22 cellular contexts compared by ENCODE assay signal in the genomic region with DNA sequence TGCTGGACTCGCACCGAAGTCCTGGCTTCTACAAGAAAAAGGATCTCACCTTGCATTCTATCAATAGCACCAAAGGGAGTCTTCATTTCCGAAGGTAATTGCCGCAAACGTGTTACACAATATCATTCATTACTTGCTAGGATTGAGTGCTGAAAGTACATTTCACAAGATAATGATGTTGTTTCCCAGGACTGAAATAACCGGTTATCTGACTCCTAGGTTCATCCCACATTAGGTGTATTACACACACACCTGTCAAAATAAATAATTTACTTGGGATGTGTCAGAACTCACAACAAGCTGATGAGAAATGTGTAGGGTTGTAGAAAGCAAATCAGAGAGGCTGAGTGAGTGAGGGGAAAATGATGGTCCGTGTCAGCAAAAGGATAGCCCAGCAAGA.
A peak's percentile ranks its signal among the peaks of the same experiment; 100 is the strongest.
DNase-seq lines count a peak whose midpoint lies in the region; ATAC-seq, FAIRE-seq and TF ChIP-seq lines count a peak whose summit lies in the region.
"Had no signal": no experiment of that assay in that cellular context is flagged by ENCODE, and none has a peak within 500 bp of the region (broad histone marks: within the 10 kb centered on the region; RNA-seq: fewer than 3 reads in every experiment).

No MANE protein-coding gene starts in this region.

- peaks cover 0 to 18% of the 10 kb centered on the region in 2 experiments; a peak in 3 of 5 replicates for H3K27me3 ChIP-seq in K562 (ENCODE audit: control insufficient read depth in 2 of 2, insufficient read depth in 2 of 2, low read length in 2 of 2)
- H3K27me3 ChIP-seq: SJSA1 had no signal

- H3K9ac ChIP-seq in K562 (ENCODE audit: insufficient read depth in 1 of 2, low read depth in 2 of 2, low read length in 2 of 2): no peak overlapping the region
- H3K9ac ChIP-seq in kidney (ENCODE audit: low read length in 2 of 2): no peak overlapping the region

- 0 out of 2 replicates have a peak, but pooled peaks cover 3% of the 10 kb centered on the region for H3K4me1 Mint-ChIP-seq in WTC11
- no peaks in the 10 kb centered on the region for H3K4me1 Mint-ChIP-seq in T-helper 2 cell treated with Interferon-gamma antibody and Interleukin-4, amounts not matched to agents 5 μg/mL and 100 μg/mL, for 36 hours (ENCODE audit: low read depth)
- H3K4me1 Mint-ChIP-seq: B cell had no signal

- H3K9me3 ChIP-seq in K562 (replicated peaks; ENCODE audit: control insufficient read depth, insufficient read depth, low read depth, low read length) (no peaks in the 10 kb centered on the region), kidney (ENCODE audit: control insufficient read depth in 1 of 2, low read length in 2 of 2) (peaks cover 0 to 5% of the 10 kb centered on the region in 2 donors)
- H3K9me3 ChIP-seq: A549, SJSA1 had no signal

- DNase-seq in HPDE6-E6E7 (ENCODE audit: extremely low spot score) (peak; percentile 9), NCI-H2227 treated with DMSO at 0.1 percent for 48 hours (lab: John Stamatoyannopoulos, UW) (peak; percentile 22), K562 (ENCODE audit: extremely low read depth in 1 of 4, low spot score in 3 of 4) (no peak), omental fat pad (ENCODE audit: low spot score) (no peak), WTC11 (ENCODE audit: low spot score) (no peak), kidney (no peak)
- no peak for DNase-seq in T-helper 2 cell treated with Interferon-gamma antibody and Interleukin-4, amounts not matched to agents 5 μg/mL and 100 μg/mL, for 36 hours (ENCODE audit: low spot score)
- DNase-seq: DMS53, GDM1, MV-4-11, NCI-H1694, NCI-H2081, NCI-H510A, NCI-H82 had no signal

- no peaks in the 10 kb centered on the region for H4K20me1 ChIP-seq in K562 (replicated peaks; ENCODE audit: control insufficient read depth, insufficient read depth, low read length)

- no peaks in the 10 kb centered on the region for H3K79me2 ChIP-seq in K562 (ENCODE audit: control insufficient read depth, insufficient read depth, low read length)

- H3K4me2 ChIP-seq in K562 (ENCODE audit: insufficient read depth, low read length): no peak overlapping the region
- H3K4me2 ChIP-seq: A549 had no signal

- CTCF ChIA-PET in K562 (lab: Yijun Ruan, JAX; ENCODE audit: low intra/inter-chr PET ratio): no interaction called here
- CTCF ChIA-PET in WTC11 (lab: Charles Lee): no interaction called here

- ATAC-seq in K562 (no peak), omental fat pad (ENCODE audit: low FRiP score) (peak; percentile 77), WTC11 (no peak), HG02973 (IDR thresholded peaks at IDR 0.05; ENCODE audit: unreplicated experiment) (no peak)
- ATAC-seq: A549, Right ventricle myocardium inferior had no signal

- H3K4me1 ChIP-seq in K562 (replicated peaks in 1 of 2; ENCODE audit: control insufficient read depth in 2 of 2, insufficient read depth in 2 of 2, low read length in 2 of 2) (no peaks in the 10 kb centered on the region), kidney (ENCODE audit: control insufficient read depth in 1 of 2, insufficient read depth in 1 of 2, low read depth in 1 of 2, low read length in 2 of 2) (no peaks in the 10 kb centered on the region)
- H3K4me1 ChIP-seq: A549, SJSA1 had no signal

- peaks cover 6% of the 10 kb centered on the region for H3K36me3 Mint-ChIP-seq in WTC11
- H3K36me3 Mint-ChIP-seq in T-helper 2 cell treated with Interferon-gamma antibody and Interleukin-4, amounts not matched to agents 5 μg/mL and 100 μg/mL, for 36 hours (ENCODE audit: low read depth): no peaks in the 10 kb centered on the region
- H3K36me3 Mint-ChIP-seq: CD14-positive monocyte had no signal

- 4% methylated on average over 7 of the region's 7 CpGs for WGBS in K562 (ENCODE audit: insufficient coverage, low coverage, missing lambda C conversion rate)

- intact Hi-C loops in K562 (cut with micrococcal nuclease) (no loop called here), kidney (cut with DNase I) (no loop called here)

- in situ Hi-C loops in K562 (cut with MboI): no loop called here

- TF ChIP-seq EP300 in K562 (IDR thresholded peaks at IDR 0.05; ENCODE audit: low read length): no peak

- TF ChIP-seq CTCF in K562 (IDR thresholded peaks at IDR 0.05 in 2 of 3, conservative IDR thresholded peaks at IDR 0.05 in 1 of 3; ENCODE audit: insufficient read depth in 2 of 3, low read depth in 1 of 3, low read length in 3 of 3) (no peak), omental fat pad (IDR thresholded peaks at IDR 0.05) (no peak), WTC11 (IDR thresholded peaks at IDR 0.05) (no peak), kidney (IDR thresholded peaks at IDR 0.05; ENCODE audit: borderline replicate concordance, extremely low read depth, insufficient read depth) (no peak)

- FAIRE-seq in K562 (lab: Jason Lieb, UNC) (no peak), kidney (lab: Jason Lieb, UNC) (no peak)
- FAIRE-seq: A549, D721Med, RCC 7860 had no signal

- no peak overlapping the region for H2AFZ ChIP-seq in K562 (ENCODE audit: low read depth, low read length)

- BruUV-seq in K562 (replicated peaks; lab: Mats Ljungman, UMichigan): no TSS peak

- no peaks in the 10 kb centered on the region for H3K9me1 ChIP-seq in K562 (ENCODE audit: control insufficient read depth, insufficient read depth, low read length)

- H3K27ac ChIP-seq in K562 (ENCODE audit: extremely low read depth, low read depth, low read length) (no peak overlapping the region), kidney (ENCODE audit: low read depth in 2 of 2, low read length in 2 of 2) (no peak overlapping the region)
- H3K27ac ChIP-seq: A549, SJSA1 had no signal

- H3K4me3 Mint-ChIP-seq in WTC11: no peak overlapping the region
- H3K4me3 Mint-ChIP-seq in T-helper 2 cell treated with Interferon-gamma antibody and Interleukin-4, amounts not matched to agents 5 μg/mL and 100 μg/mL, for 36 hours: no peak overlapping the region
- H3K4me3 Mint-ChIP-seq: B cell, CD14-positive monocyte had no signal

- TF ChIP-seq POLR2A in K562 (conservative IDR thresholded peaks at IDR 0.05): no peak

- no peak for TF ChIP-seq RAD21 in K562 (CRISPR knock-in tag; conservative IDR thresholded peaks at IDR 0.05 in 1 of 2, IDR thresholded peaks at IDR 0.05 in 1 of 2)

- H3K9me3 Mint-ChIP-seq in WTC11: peaks cover 23% of the 10 kb centered on the region
- H3K9me3 Mint-ChIP-seq in T-helper 2 cell treated with Interferon-gamma antibody and Interleukin-4, amounts not matched to agents 5 μg/mL and 100 μg/mL, for 36 hours: no peaks in the 10 kb centered on the region

- H3K27me3 Mint-ChIP-seq in WTC11 (ENCODE audit: low read depth): no peaks in the 10 kb centered on the region
- H3K27me3 Mint-ChIP-seq in T-helper 2 cell treated with Interferon-gamma antibody and Interleukin-4, amounts not matched to agents 5 μg/mL and 100 μg/mL, for 36 hours (ENCODE audit: low read depth): no peaks in the 10 kb centered on the region

- H3K4me3 ChIP-seq in K562 (no peak overlapping the region), kidney (ENCODE audit: low read length in 2 of 2) (no peak overlapping the region)
- H3K4me3 ChIP-seq: A549, SJSA1 had no signal

- POLR2A ChIA-PET in K562 (lab: Yijun Ruan, JAX) (interaction anchor here (0.6 to 1.0 kb wide), 2 partner anchors 23 to 1053 kb away, joined by 3 to 5 read pairs; no protein-coding TSS in a partner anchor), WTC11 (lab: Charles Lee) (no interaction called here)

- H3K36me3 ChIP-seq in K562 (ENCODE audit: control insufficient read depth, insufficient read depth, low read length) (no peaks in the 10 kb centered on the region), kidney (ENCODE audit: control insufficient read depth in 1 of 2, insufficient read depth in 2 of 2, low read length in 2 of 2) (no peaks in the 10 kb centered on the region)
- H3K36me3 ChIP-seq: SJSA1 had no signal

- no peak overlapping the region for H3K27ac Mint-ChIP-seq in WTC11
- no peak overlapping the region for H3K27ac Mint-ChIP-seq in T-helper 2 cell treated with Interferon-gamma antibody and Interleukin-4, amounts not matched to agents 5 μg/mL and 100 μg/mL, for 36 hours
- H3K27ac Mint-ChIP-seq: B cell, CD14-positive monocyte had no signal

TF ChIP-seq in K562, 482 proteins besides CTCF, POLR2A, EP300 and RAD21:
- TF ChIP-seq, protein P1, sequence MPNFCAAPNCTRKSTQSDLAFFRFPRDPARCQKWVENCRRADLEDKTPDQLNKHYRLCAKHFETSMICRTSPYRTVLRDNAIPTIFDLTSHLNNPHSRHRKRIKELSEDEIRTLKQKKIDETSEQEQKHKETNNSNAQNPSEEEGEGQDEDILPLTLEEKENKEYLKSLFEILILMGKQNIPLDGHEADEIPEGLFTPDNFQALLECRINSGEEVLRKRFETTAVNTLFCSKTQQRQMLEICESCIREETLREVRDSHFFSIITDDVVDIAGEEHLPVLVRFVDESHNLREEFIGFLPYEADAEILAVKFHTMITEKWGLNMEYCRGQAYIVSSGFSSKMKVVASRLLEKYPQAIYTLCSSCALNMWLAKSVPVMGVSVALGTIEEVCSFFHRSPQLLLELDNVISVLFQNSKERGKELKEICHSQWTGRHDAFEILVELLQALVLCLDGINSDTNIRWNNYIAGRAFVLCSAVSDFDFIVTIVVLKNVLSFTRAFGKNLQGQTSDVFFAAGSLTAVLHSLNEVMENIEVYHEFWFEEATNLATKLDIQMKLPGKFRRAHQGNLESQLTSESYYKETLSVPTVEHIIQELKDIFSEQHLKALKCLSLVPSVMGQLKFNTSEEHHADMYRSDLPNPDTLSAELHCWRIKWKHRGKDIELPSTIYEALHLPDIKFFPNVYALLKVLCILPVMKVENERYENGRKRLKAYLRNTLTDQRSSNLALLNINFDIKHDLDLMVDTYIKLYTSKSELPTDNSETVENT (CRISPR knock-in tag; IDR thresholded peaks at IDR 0.05): no peak
- TF ChIP-seq CEBPB (tag; IDR thresholded peaks at IDR 0.05): peak; percentile 39; the same call in 1 of the 2 replicates

TF ChIP-seq in WTC11, 78 proteins besides CTCF, POLR2A, EP300 and RAD21 (continues in another document):
- TF ChIP-seq NR2C2 (CRISPR knock-in tag; IDR thresholded peaks at IDR 0.05) (no peak), ETV6 (CRISPR knock-in tag; IDR thresholded peaks at IDR 0.05) (no peak), FOXP1 (CRISPR knock-in tag; IDR thresholded peaks at IDR 0.05; ENCODE audit: borderline replicate concordance) (no peak), NR1H2 (CRISPR knock-in tag; IDR thresholded peaks at IDR 0.05) (no peak), ZNF121 (CRISPR knock-in tag; IDR thresholded peaks at IDR 0.05) (no peak), NFE2L1 (CRISPR knock-in tag; IDR thresholded peaks at IDR 0.05) (no peak)
- TF ChIP-seq, protein P2, sequence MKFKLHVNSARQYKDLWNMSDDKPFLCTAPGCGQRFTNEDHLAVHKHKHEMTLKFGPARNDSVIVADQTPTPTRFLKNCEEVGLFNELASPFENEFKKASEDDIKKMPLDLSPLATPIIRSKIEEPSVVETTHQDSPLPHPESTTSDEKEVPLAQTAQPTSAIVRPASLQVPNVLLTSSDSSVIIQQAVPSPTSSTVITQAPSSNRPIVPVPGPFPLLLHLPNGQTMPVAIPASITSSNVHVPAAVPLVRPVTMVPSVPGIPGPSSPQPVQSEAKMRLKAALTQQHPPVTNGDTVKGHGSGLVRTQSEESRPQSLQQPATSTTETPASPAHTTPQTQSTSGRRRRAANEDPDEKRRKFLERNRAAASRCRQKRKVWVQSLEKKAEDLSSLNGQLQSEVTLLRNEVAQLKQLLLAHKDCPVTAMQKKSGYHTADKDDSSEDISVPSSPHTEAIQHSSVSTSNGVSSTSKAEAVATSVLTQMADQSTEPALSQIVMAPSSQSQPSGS (CRISPR knock-in tag; IDR thresholded peaks at IDR 0.05; ENCODE audit: borderline replicate concordance, low read depth): no peak

Comparison
In these comparisons a context has a peak if more than half of its experiments do, and no peak if none do; other contexts are left out.
1. DNase-seq: peak in HPDE6-E6E7 (single experiment) and NCI-H2227 treated with DMSO at 0.1 percent for 48 hours (single experiment); none in K562 (0 of 4), omental fat pad (single experiment), WTC11 (single experiment), kidney (single experiment) and T-helper 2 cell treated with Interferon-gamma antibody and Interleukin-4, amounts not matched to agents 5 μg/mL and 100 μg/mL, for 36 hours (single experiment).